3 cellular contexts compared by ENCODE assay signal in the genomic region with DNA sequence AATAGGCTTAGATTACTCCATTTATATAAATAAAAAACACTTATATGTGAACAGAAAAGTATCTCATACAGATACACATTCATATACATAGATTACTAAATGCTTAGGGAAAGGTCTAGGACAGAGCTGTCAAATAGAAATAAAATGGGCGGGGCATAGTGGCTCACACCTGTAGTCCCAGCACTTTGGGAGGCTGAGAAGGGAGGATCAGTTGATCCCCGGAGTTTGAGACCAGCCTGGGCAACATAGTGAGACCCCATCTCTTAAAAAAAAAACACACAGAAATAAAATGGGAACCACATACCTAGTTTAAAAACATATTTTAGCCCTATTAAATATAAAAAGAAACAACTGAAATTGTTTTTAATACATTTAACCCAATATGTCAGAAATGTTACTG.
TF ChIP-seq lines count a peak whose summit lies in the region.

No MANE protein-coding gene starts in this region.

TF ChIP-seq in HEK293, 187 proteins besides CTCF, POLR2A, EP300 and RAD21:
- TF ChIP-seq ZSCAN16 (tag by site-specific recombination; IDR thresholded peaks at IDR 0.05): no peak
- peak; percentile 43; the same call in 1 of the 2 replicates for TF ChIP-seq ZNF121 (tag by site-specific recombination; IDR thresholded peaks at IDR 0.05)
- no peak for TF ChIP-seq ZNF792 (tag by site-specific recombination; IDR thresholded peaks at IDR 0.05)
- TF ChIP-seq, protein P1, sequence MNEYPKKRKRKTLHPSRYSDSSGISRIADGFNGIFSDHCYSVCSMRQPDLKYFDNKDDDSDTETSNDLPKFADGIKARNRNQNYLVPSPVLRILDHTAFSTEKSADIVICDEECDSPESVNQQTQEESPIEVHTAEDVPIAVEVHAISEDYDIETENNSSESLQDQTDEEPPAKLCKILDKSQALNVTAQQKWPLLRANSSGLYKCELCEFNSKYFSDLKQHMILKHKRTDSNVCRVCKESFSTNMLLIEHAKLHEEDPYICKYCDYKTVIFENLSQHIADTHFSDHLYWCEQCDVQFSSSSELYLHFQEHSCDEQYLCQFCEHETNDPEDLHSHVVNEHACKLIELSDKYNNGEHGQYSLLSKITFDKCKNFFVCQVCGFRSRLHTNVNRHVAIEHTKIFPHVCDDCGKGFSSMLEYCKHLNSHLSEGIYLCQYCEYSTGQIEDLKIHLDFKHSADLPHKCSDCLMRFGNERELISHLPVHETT (tag by site-specific recombination; IDR thresholded peaks at IDR 0.05): no peak
- no peak for TF ChIP-seq ZFP41 (tag by site-specific recombination; IDR thresholded peaks at IDR 0.05; ENCODE audit: borderline replicate concordance)
- TF ChIP-seq, protein P2, sequence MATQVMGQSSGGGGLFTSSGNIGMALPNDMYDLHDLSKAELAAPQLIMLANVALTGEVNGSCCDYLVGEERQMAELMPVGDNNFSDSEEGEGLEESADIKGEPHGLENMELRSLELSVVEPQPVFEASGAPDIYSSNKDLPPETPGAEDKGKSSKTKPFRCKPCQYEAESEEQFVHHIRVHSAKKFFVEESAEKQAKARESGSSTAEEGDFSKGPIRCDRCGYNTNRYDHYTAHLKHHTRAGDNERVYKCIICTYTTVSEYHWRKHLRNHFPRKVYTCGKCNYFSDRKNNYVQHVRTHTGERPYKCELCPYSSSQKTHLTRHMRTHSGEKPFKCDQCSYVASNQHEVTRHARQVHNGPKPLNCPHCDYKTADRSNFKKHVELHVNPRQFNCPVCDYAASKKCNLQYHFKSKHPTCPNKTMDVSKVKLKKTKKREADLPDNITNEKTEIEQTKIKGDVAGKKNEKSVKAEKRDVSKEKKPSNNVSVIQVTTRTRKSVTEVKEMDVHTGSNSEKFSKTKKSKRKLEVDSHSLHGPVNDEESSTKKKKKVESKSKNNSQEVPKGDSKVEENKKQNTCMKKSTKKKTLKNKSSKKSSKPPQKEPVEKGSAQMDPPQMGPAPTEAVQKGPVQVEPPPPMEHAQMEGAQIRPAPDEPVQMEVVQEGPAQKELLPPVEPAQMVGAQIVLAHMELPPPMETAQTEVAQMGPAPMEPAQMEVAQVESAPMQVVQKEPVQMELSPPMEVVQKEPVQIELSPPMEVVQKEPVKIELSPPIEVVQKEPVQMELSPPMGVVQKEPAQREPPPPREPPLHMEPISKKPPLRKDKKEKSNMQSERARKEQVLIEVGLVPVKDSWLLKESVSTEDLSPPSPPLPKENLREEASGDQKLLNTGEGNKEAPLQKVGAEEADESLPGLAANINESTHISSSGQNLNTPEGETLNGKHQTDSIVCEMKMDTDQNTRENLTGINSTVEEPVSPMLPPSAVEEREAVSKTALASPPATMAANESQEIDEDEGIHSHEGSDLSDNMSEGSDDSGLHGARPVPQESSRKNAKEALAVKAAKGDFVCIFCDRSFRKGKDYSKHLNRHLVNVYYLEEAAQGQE (tag by site-specific recombination; IDR thresholded peaks at IDR 0.05): no peak
- no peak for TF ChIP-seq ZNF785 (tag by site-specific recombination; IDR thresholded peaks at IDR 0.05)
TF ChIP-seq in HEK293: peak in this region for 1.

TF ChIP-seq in WTC11, 78 proteins besides CTCF, POLR2A, EP300 and RAD21:
- TF ChIP-seq ZNF121 (CRISPR knock-in tag; IDR thresholded peaks at IDR 0.05) (peak; percentile 53; the same call in 1 of the 2 replicates), NR3C1 (CRISPR knock-in tag; conservative IDR thresholded peaks at IDR 0.05; ENCODE audit: low read depth) (no peak)

TF ChIP-seq in H1, 55 proteins besides CTCF, POLR2A, EP300 and RAD21:
- TF ChIP-seq KDM1A (IDR thresholded peaks at IDR 0.05; ENCODE audit: borderline replicate concordance, low read length) (peak; percentile 41; the same call in 1 of the 2 replicates), KDM5A (IDR thresholded peaks at IDR 0.05; ENCODE audit: low read length) (no peak)
